ENCODE assay signal across 12 cellular contexts in genomic region chr1:201535046-201535777, GRCh38. TPM values are rescaled to one million over a fixed set of nuclear protein-coding genes. Genes with fewer than 3 reads are reported as not detected.
DNase-seq lines count a peak whose midpoint lies in the region; ATAC-seq and TF ChIP-seq lines count a peak whose summit lies in the region.
"Had no signal": no experiment of that assay in that cellular context is flagged by ENCODE, and none has a peak within 500 bp of the region (broad histone marks: within the 10 kb centered on the region; RNA-seq: fewer than 3 reads in every experiment).

No MANE protein-coding gene starts in this region.

- H4K20me1 ChIP-seq in OCI-LY3 (ENCODE audit: insufficient read depth, low read length), result no peaks in the 10 kb centered on the region

- H3K36me3 ChIP-seq in OCI-LY3 (replicated peaks; ENCODE audit: low read depth, low read length), result peaks cover 3% of the 10 kb centered on the region
- H3K36me3 ChIP-seq in esophagus (ENCODE audit: control insufficient read depth in 2 of 2, insufficient read depth in 2 of 2, low read length in 1 of 2), result no peaks in the 10 kb centered on the region

- H2AFZ ChIP-seq in OCI-LY3 (ENCODE audit: low read depth, low read length), result peak overlapping the region; percentile 87

- peak overlapping the region; percentile 57; the same call in 1 of the 2 replicates for H3K9ac ChIP-seq in OCI-LY3 (ENCODE audit: low read length)

- peak overlapping the region; percentile 88 for H3K4me2 ChIP-seq in OCI-LY3 (ENCODE audit: low read length)

- H3K27ac ChIP-seq in OCI-LY3 (ENCODE audit: low read length), result peak overlapping the region; percentile 37
- H3K27ac ChIP-seq in esophagus (ENCODE audit: low read depth in 2 of 2, low read length in 1 of 2), result peak overlapping the region; percentile 58 to 62

- H3K9me3 ChIP-seq in OCI-LY3 (ENCODE audit: insufficient read depth, low read length) (no peaks in the 10 kb centered on the region), esophagus (ENCODE audit: control insufficient read depth in 2 of 2, insufficient read depth in 1 of 2, low read depth in 1 of 2, low read length in 1 of 2) (no peaks in the 10 kb centered on the region)

- H3K4me3 ChIP-seq in OCI-LY3 (ENCODE audit: low read length) (peak overlapping the region; percentile 60), esophagus (ENCODE audit: low read depth in 1 of 2, low read length in 2 of 2) (no peak overlapping the region), skeletal muscle cell (ENCODE audit: low read depth, low read length) (no peak overlapping the region)

- no peaks in the 10 kb centered on the region for H3K79me2 ChIP-seq in OCI-LY3 (ENCODE audit: low read length)

- WGBS in esophagus, 2 donors, result 50 to 56% methylated on average over 6 of the region's 6 CpGs

- H3K4me1 ChIP-seq in OCI-LY3 (ENCODE audit: low read length), result peaks cover 19% of the 10 kb centered on the region
- peaks cover 8 to 21% of the 10 kb centered on the region in 2 donors for H3K4me1 ChIP-seq in esophagus (ENCODE audit: control insufficient read depth in 2 of 2, insufficient read depth in 2 of 2, low read length in 1 of 2)

- DNase-seq in GM03348 (ENCODE audit: low spot score) (peak; percentile 31), skeletal muscle cell (ENCODE audit: low read depth) (peak; percentile 56), NCI-H2107 (lab: John Stamatoyannopoulos, UW) (no peak)
- DNase-seq in stimulated activated CD4-positive, alpha-beta T cell treated with anti-CD3 and anti-CD28 coated beads, Interleukin-4, amount 100 ng/mL, for 1 hour, result no peak
- DNase-seq: activated CD4-positive, CD25-positive, alpha-beta regulatory T cell treated with anti-CD3 and anti-CD28 coated beads, Interleukin-2, amount 50 U/mL, for 72 hours; NCI-H2171; nephron progenitor cell; stimulated activated naive CD4-positive, alpha-beta T cell had no signal

- no peak for ATAC-seq in GM18873 (IDR thresholded peaks at IDR 0.05; ENCODE audit: low FRiP score, unreplicated experiment)
- ATAC-seq in GM21576 (IDR thresholded peaks at IDR 0.05; ENCODE audit: unreplicated experiment), result no peak

- H3K27me3 ChIP-seq in OCI-LY3 (ENCODE audit: low read depth, low read length) (peaks cover 24% of the 10 kb centered on the region), esophagus (ENCODE audit: control insufficient read depth in 1 of 2, insufficient read depth in 2 of 2, low read length in 2 of 2) (no peaks in the 10 kb centered on the region)

- no peak for TF ChIP-seq CTCF in OCI-LY3 (IDR thresholded peaks at IDR 0.05; ENCODE audit: low read depth, low read length)

RNA-seq across cellular contexts. Expression of gene NAV1, which starts 3.7 kb away (rescaled TPM):
- polyA plus RNA-seq in esophagus, result 1 to 10 TPM; 3.9 to 4.6 TPM

RNA-seq across cellular contexts. Expression of gene CSRP1, which starts 28.3 kb away (rescaled TPM):
- 100 to 1,000 TPM; 174 to 333 TPM for polyA plus RNA-seq in esophagus

Comparison
In these comparisons a context has a peak if more than half of its experiments do, and no peak if none do; other contexts are left out.
1. DNase-seq: peak in GM03348 (single experiment) and skeletal muscle cell (single experiment); none in stimulated activated CD4-positive, alpha-beta T cell treated with anti-CD3 and anti-CD28 coated beads, Interleukin-4, amount 100 ng/mL, for 1 hour (single experiment) and NCI-H2107 (single experiment).